Comparison of ENCODE assay signal across 9 cellular contexts in genomic region chr7:55552320-55553086, GRCh38. TPM values are rescaled to one million over a fixed set of nuclear protein-coding genes. Genes with fewer than 3 reads are reported as not detected.
DNase-seq lines count a peak whose midpoint lies in the region; TF ChIP-seq lines count a peak whose summit lies in the region.
"Had no signal": no experiment of that assay in that cellular context is flagged by ENCODE, and none has a peak within 500 bp of the region (broad histone marks: within the 10 kb centered on the region; RNA-seq: fewer than 3 reads in every experiment).

No MANE protein-coding gene starts in this region.

- no peak overlapping the region for H2AFZ ChIP-seq in smooth muscle cell (ENCODE audit: low read depth)

- CTCF ChIA-PET in HEK293 (lab: Yijun Ruan, JAX), result no interaction called here

- peaks cover 89% of the 10 kb centered on the region for H4K20me1 ChIP-seq in smooth muscle cell (ENCODE audit: low read depth)

- no peaks in the 10 kb centered on the region for H3K27me3 ChIP-seq in smooth muscle cell (ENCODE audit: low read depth)

- H3K4me3 ChIP-seq in HEK293 (ENCODE audit: low read depth, low read length) (no peak overlapping the region), smooth muscle cell (no peak overlapping the region)

- WGBS in smooth muscle cell (ENCODE audit: low lambda C conversion rate), result 68% methylated on average over 13 of the region's 13 CpGs

- no peak for TF ChIP-seq CTCF in HEK293 (tag by site-specific recombination; IDR thresholded peaks at IDR 0.05)
- no peak for TF ChIP-seq CTCF in smooth muscle cell (IDR thresholded peaks at IDR 0.05; ENCODE audit: borderline replicate concordance, insufficient read depth, poor library complexity, severe bottlenecking)

- H3K4me2 ChIP-seq in smooth muscle cell, result peak overlapping the region; percentile 50

- DNase-seq in astrocyte of the hippocampus (ENCODE audit: low read depth, low spot score) (peak; percentile 90), iPS-NIHi11 (ENCODE audit: low spot score) (peak; percentile 56), smooth muscle cell (lab: John Stamatoyannopoulos, UW; ENCODE audit: unreplicated experiment) (no peak), NCI-H446 (lab: John Stamatoyannopoulos, UW) (no peak), HUDEP-2 (lab: John Stamatoyannopoulos, UW; ENCODE audit: unreplicated experiment in 76 of 76) (no peak)
- no peak for DNase-seq in NK-92 treated with Interleukin-12 subunit alpha and Interleukin-12 subunit beta, amount 100 ng/mL, for 24 hours (lab: John Stamatoyannopoulos, UW)
- DNase-seq in stimulated activated CD4-positive, alpha-beta T cell treated with anti-CD3 and anti-CD28 coated beads, Interleukin-15, amount 100 ng/mL, for 24 hours, result no peak
- DNase-seq: SHP77 had no signal

- H3K27ac ChIP-seq in HEK293 (ENCODE audit: extremely low read depth, low read depth, low read length), result 0 out of 2 replicates have a peak overlapping the region, but pooled peaks have one; percentile 13
- H3K27ac ChIP-seq in smooth muscle cell (ENCODE audit: low read depth), result peak overlapping the region; percentile 61

- H3K36me3 ChIP-seq in HEK293 (ENCODE audit: control insufficient read depth in 2 of 2, insufficient read depth in 1 of 2, low read length in 2 of 2) (no peaks in the 10 kb centered on the region), smooth muscle cell (ENCODE audit: low read depth) (no peaks in the 10 kb centered on the region)

- peaks cover 5% of the 10 kb centered on the region for H3K79me2 ChIP-seq in smooth muscle cell (ENCODE audit: low read depth)

- H3F3A ChIP-seq in smooth muscle cell (ENCODE audit: low read depth), result no peaks in the 10 kb centered on the region

- POLR2A ChIA-PET in HEK293 (lab: Yijun Ruan, JAX), result no interaction called here

- H3K4me1 ChIP-seq in HEK293 (ENCODE audit: control insufficient read depth, insufficient read depth, low read length) (peaks cover 4% of the 10 kb centered on the region; the same call in 1 of the 2 replicates), smooth muscle cell (ENCODE audit: low read depth) (no peaks in the 10 kb centered on the region)

- peak overlapping the region; percentile 52 for H3K9ac ChIP-seq in smooth muscle cell (ENCODE audit: low read depth)

- H3K9me3 ChIP-seq in HEK293 (ENCODE audit: control insufficient read depth, insufficient read depth, low read depth, low read length), result no peaks in the 10 kb centered on the region
- no peaks in the 10 kb centered on the region for H3K9me3 ChIP-seq in smooth muscle cell (replicated peaks; ENCODE audit: low read depth)

TF ChIP-seq in HEK293, 187 proteins besides CTCF, POLR2A, EP300 and RAD21:
- TF ChIP-seq ZNF18 (tag by site-specific recombination; IDR thresholded peaks at IDR 0.05) (no peak), ZNF664 (tag by site-specific recombination; IDR thresholded peaks at IDR 0.05) (no peak), ZFHX2 (tag by site-specific recombination; conservative IDR thresholded peaks at IDR 0.05) (no peak), ZNF830 (tag by site-specific recombination; IDR thresholded peaks at IDR 0.05; ENCODE audit: low read depth) (no peak), ZFP41 (tag by site-specific recombination; IDR thresholded peaks at IDR 0.05; ENCODE audit: borderline replicate concordance) (no peak), SCRT1 (tag by site-specific recombination; IDR thresholded peaks at IDR 0.05; ENCODE audit: borderline replicate concordance) (no peak), KLF16 (tag by site-specific recombination; IDR thresholded peaks at IDR 0.05) (no peak), YY1 (tag by site-specific recombination; IDR thresholded peaks at IDR 0.05) (no peak), ZBTB11 (tag by site-specific recombination; conservative IDR thresholded peaks at IDR 0.05; ENCODE audit: low read depth) (no peak), ZNF677 (tag by site-specific recombination; IDR thresholded peaks at IDR 0.05) (no peak), ZFP3 (tag by site-specific recombination; IDR thresholded peaks at IDR 0.05; ENCODE audit: low read depth) (no peak), ZBTB8A (tag by site-specific recombination; IDR thresholded peaks at IDR 0.05) (no peak), TRIM28 (IDR thresholded peaks at IDR 0.05; ENCODE audit: borderline replicate concordance, low read length) (no peak), ZNF529 (tag by site-specific recombination; IDR thresholded peaks at IDR 0.05; ENCODE audit: insufficient replicate concordance) (no peak), ZNF404 (tag by site-specific recombination; IDR thresholded peaks at IDR 0.05) (no peak), ZNF624 (tag by site-specific recombination; IDR thresholded peaks at IDR 0.05) (no peak), ZNF449 (tag by site-specific recombination; IDR thresholded peaks at IDR 0.05) (no peak), ZNF335 (tag by site-specific recombination; conservative IDR thresholded peaks at IDR 0.05) (no peak), ZSCAN23 (tag by site-specific recombination; IDR thresholded peaks at IDR 0.05) (no peak)
- TF ChIP-seq, protein P1, sequence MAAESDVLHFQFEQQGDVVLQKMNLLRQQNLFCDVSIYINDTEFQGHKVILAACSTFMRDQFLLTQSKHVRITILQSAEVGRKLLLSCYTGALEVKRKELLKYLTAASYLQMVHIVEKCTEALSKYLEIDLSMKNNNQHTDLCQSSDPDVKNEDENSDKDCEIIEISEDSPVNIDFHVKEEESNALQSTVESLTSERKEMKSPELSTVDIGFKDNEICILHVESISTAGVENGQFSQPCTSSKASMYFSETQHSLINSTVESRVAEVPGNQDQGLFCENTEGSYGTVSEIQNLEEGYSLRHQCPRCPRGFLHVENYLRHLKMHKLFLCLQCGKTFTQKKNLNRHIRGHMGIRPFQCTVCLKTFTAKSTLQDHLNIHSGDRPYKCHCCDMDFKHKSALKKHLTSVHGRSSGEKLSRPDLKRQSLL (tag by site-specific recombination; IDR thresholded peaks at IDR 0.05), result no peak
TF ChIP-seq in HEK293: peak in this region for 0.

RNA-seq across cellular contexts. Expression of gene VOPP1, which starts 19.8 kb away (rescaled TPM):
- total RNA-seq in smooth muscle cell, result 25.8 and 26.6 TPM in 2 replicates
- 13.4 and 18.3 TPM in 2 replicates for polyA plus RNA-seq in smooth muscle cell

Comparison
In these comparisons a context has a peak if more than half of its experiments do, and no peak if none do; other contexts are left out.
1. DNase-seq: peak in astrocyte of the hippocampus (single experiment) and iPS-NIHi11 (single experiment); none in smooth muscle cell (single experiment), NK-92 treated with Interleukin-12 subunit alpha and Interleukin-12 subunit beta, amount 100 ng/mL, for 24 hours (single experiment), NCI-H446 (0 of 2), HUDEP-2 (0 of 76) and stimulated activated CD4-positive, alpha-beta T cell treated with anti-CD3 and anti-CD28 coated beads, Interleukin-15, amount 100 ng/mL, for 24 hours (single experiment).